9 cellular contexts compared by ENCODE assay signal in the genomic region with DNA sequence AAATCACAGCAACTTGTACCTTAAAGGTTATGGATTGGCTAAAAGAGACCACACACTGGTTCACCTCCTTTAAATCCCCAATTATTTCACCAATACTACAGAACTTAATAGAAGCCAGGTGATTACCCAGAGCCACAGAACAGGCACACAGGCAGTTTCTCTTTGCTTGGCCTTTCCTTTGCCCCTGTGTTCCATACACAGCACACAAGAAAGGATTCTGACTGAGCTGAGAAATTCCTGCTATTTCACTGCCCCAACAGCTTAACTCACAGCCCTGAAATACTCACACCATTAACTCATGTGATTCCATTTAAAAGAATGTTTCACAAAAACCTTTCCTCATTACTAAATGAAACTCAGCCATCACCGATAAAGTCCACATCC.
DNase-seq lines count a peak whose midpoint lies in the region; ATAC-seq and TF ChIP-seq lines count a peak whose summit lies in the region.
"Had no signal": no experiment of that assay in that cellular context is flagged by ENCODE, and none has a peak within 500 bp of the region (broad histone marks: within the 10 kb centered on the region; RNA-seq: fewer than 3 reads in every experiment).

No MANE protein-coding gene starts in this region.

- DNase-seq in CD14-positive monocyte (ENCODE audit: low spot score) (no peak), inferior parietal cortex (ENCODE audit: extremely low spot score) (no peak), hippocampal formation (lab: John Stamatoyannopoulos, UW) (no peak), globus pallidus (ENCODE audit: low spot score) (no peak)
- no peak for DNase-seq in central memory CD8-positive, alpha-beta T cell (ENCODE audit: low spot score in 2 of 2)
- DNase-seq in natural killer cell treated with Interleukin-12 subunit alpha and Interleukin-12 subunit beta and Interleukin-15 and Interleukin-18, amount 100 ng/mL, for 72 hours (ENCODE audit: low spot score): no peak
- DNase-seq: lower lobe of right lung had no signal

- H3K4me1 Mint-ChIP-seq in CD14-positive monocyte: peaks cover 47% of the 10 kb centered on the region
- H3K4me1 Mint-ChIP-seq in central memory CD8-positive, alpha-beta T cell: peaks cover 44% of the 10 kb centered on the region
- H3K4me1 Mint-ChIP-seq in natural killer cell treated with Interleukin-12 subunit alpha and Interleukin-12 subunit beta and Interleukin-15 and Interleukin-18, amount 100 ng/mL, for 72 hours (ENCODE audit: low read depth in 2 of 2): peaks cover 46 to 53% of the 10 kb centered on the region in 2 donors

- peak overlapping the region in 1 of 2 donors; percentile 27 for H3K4me3 Mint-ChIP-seq in CD14-positive monocyte
- peak overlapping the region; percentile 0 for H3K4me3 Mint-ChIP-seq in central memory CD8-positive, alpha-beta T cell
- H3K4me3 Mint-ChIP-seq in natural killer cell treated with Interleukin-12 subunit alpha and Interleukin-12 subunit beta and Interleukin-15 and Interleukin-18, amount 100 ng/mL, for 72 hours: peak overlapping the region; percentile 59

- no peak for TF ChIP-seq CTCF in CD14-positive monocyte (IDR thresholded peaks at IDR 0.05)

- H3K27ac Mint-ChIP-seq in CD14-positive monocyte: peak overlapping the region; percentile 62 to 89 (median 80)
- H3K27ac Mint-ChIP-seq in central memory CD8-positive, alpha-beta T cell (ENCODE audit: low read depth): peak overlapping the region; percentile 77
- peak overlapping the region; percentile 71 to 85 for H3K27ac Mint-ChIP-seq in natural killer cell treated with Interleukin-12 subunit alpha and Interleukin-12 subunit beta and Interleukin-15 and Interleukin-18, amount 100 ng/mL, for 72 hours

- intact Hi-C loops in CD14-positive monocyte (cut with micrococcal nuclease): no loop called here

- peak; percentile 27 for ATAC-seq in HG03354 (IDR thresholded peaks at IDR 0.05; ENCODE audit: poor library complexity, severe bottlenecking, unreplicated experiment)
- no peak for ATAC-seq in central memory CD8-positive, alpha-beta T cell (replicated peaks; ENCODE audit: extremely low read depth, poor library complexity, severe bottlenecking)
- peak in 1 of 2 donors; percentile 48 for ATAC-seq in natural killer cell treated with Interleukin-12 subunit alpha and Interleukin-12 subunit beta and Interleukin-15 and Interleukin-18, amount 100 ng/mL, for 72 hours
- no peak for ATAC-seq in HG02759 (IDR thresholded peaks at IDR 0.05; ENCODE audit: unreplicated experiment)

- peaks cover 2 to 6% of the 10 kb centered on the region in 2 donors for H3K36me3 Mint-ChIP-seq in CD14-positive monocyte
- H3K36me3 Mint-ChIP-seq in central memory CD8-positive, alpha-beta T cell (ENCODE audit: insufficient read depth): no peaks in the 10 kb centered on the region
- no peaks in the 10 kb centered on the region for H3K36me3 Mint-ChIP-seq in natural killer cell treated with Interleukin-12 subunit alpha and Interleukin-12 subunit beta and Interleukin-15 and Interleukin-18, amount 100 ng/mL, for 72 hours

- H3K27me3 Mint-ChIP-seq in CD14-positive monocyte (ENCODE audit: low read depth in 3 of 3): no peaks in the 10 kb centered on the region
- no peaks in the 10 kb centered on the region for H3K27me3 Mint-ChIP-seq in central memory CD8-positive, alpha-beta T cell
- H3K27me3 Mint-ChIP-seq in natural killer cell treated with Interleukin-12 subunit alpha and Interleukin-12 subunit beta and Interleukin-15 and Interleukin-18, amount 100 ng/mL, for 72 hours: no peaks in the 10 kb centered on the region

- H3K9me3 Mint-ChIP-seq in CD14-positive monocyte: no peaks in the 10 kb centered on the region
- H3K9me3 Mint-ChIP-seq in central memory CD8-positive, alpha-beta T cell: no peaks in the 10 kb centered on the region
- no peaks in the 10 kb centered on the region for H3K9me3 Mint-ChIP-seq in natural killer cell treated with Interleukin-12 subunit alpha and Interleukin-12 subunit beta and Interleukin-15 and Interleukin-18, amount 100 ng/mL, for 72 hours
